12 cellular contexts compared by ENCODE assay signal in genomic region chr9:109331353-109331752, GRCh38.
DNase-seq lines count a peak whose midpoint lies in the region; ATAC-seq and TF ChIP-seq lines count a peak whose summit lies in the region.
"Had no signal": no experiment of that assay in that cellular context is flagged by ENCODE, and none has a peak within 500 bp of the region (broad histone marks: within the 10 kb centered on the region; RNA-seq: fewer than 3 reads in every experiment).

No MANE protein-coding gene starts in this region.

- DNase-seq in NCI-H510A treated with DMSO at 0.1 percent for 48 hours (lab: John Stamatoyannopoulos, UW): peak; percentile 76
- peak; percentile 38 for DNase-seq in fibroblast of mammary gland (ENCODE audit: low read depth)
- peak; percentile 66 for DNase-seq in midbrain (lab: John Stamatoyannopoulos, UW)
- no peak for DNase-seq in stimulated activated naive CD4-positive, alpha-beta T cell (lab: John Stamatoyannopoulos, UW)
- no peak for DNase-seq in dedifferentiated amniotic fluid mesenchymal stem cell (ENCODE audit: extremely low spot score)
- no peak for DNase-seq in activated CD4-positive, alpha-beta T cell treated with anti-CD3 and anti-CD28 coated beads, Interleukin-2, amount 50 U/mL, for 4 hours
- DNase-seq: brain microvascular endothelial cell; NCI-H1092 treated with DMSO at 0.1 percent for 48 hours; RPMI8226; stimulated activated CD8-positive, alpha-beta memory T cell treated with anti-CD3 and anti-CD28 coated beads, Interleukin-4, amount 100 ng/mL, for 48 hours had no signal

- H3K4me3 ChIP-seq in fibroblast of mammary gland (ENCODE audit: control insufficient read depth, low read depth, low read length): no peak overlapping the region

- no peak for ATAC-seq in GM19463 (IDR thresholded peaks at IDR 0.05; ENCODE audit: unreplicated experiment)

- H3K27ac ChIP-seq in 22Rv1: peak overlapping the region; percentile 74
- H3K27ac ChIP-seq: brain microvascular endothelial cell had no signal

- no peak for TF ChIP-seq CTCF in 22Rv1 (IDR thresholded peaks at IDR 0.05)
- no peak for TF ChIP-seq CTCF in fibroblast of mammary gland (conservative IDR thresholded peaks at IDR 0.05; ENCODE audit: control insufficient read depth, insufficient read depth, low read depth, low read length)

Comparison
In these comparisons a context has a peak if more than half of its experiments do, and no peak if none do; other contexts are left out.
1. DNase-seq: peak in NCI-H510A treated with DMSO at 0.1 percent for 48 hours (single experiment), fibroblast of mammary gland (single experiment) and midbrain (single experiment); none in stimulated activated naive CD4-positive, alpha-beta T cell (0 of 6), dedifferentiated amniotic fluid mesenchymal stem cell (single experiment) and activated CD4-positive, alpha-beta T cell treated with anti-CD3 and anti-CD28 coated beads, Interleukin-2, amount 50 U/mL, for 4 hours (0 of 2).